29 cellular contexts compared by ENCODE assay signal in the genomic region with DNA sequence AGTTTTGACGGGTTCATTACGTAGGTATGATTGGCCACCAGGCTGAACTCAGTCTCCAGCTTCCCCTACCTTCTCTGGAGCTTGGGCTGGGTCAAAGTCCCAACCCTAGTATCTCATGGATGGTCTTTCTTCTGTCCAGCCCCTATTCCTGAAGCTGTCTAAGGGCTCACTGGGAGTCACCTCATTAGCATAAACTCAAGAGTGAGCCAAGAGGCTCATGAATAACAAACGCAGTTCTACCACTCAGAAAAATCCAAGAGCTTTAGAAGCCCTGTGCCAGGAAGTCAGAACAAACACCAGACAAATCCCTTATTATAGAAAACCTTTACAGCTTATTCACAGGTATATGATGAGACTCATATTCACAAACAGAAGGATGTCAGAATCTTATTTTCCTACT.
"Had no signal": no experiment of that assay in that cellular context is flagged by ENCODE, and none has a peak within 500 bp of the region (broad histone marks: within the 10 kb centered on the region; RNA-seq: fewer than 3 reads in every experiment).

No MANE protein-coding gene starts in this region.

- ATAC-seq: activated CD4-positive, alpha-beta T cell treated with anti-CD3 and anti-CD28 coated beads for 36 hours; activated CD8-positive, alpha-beta memory T cell treated with anti-CD3 and anti-CD28 coated beads, Interleukin-2, amount 10 ng/mL, durations not matched to agents 7 days and 5 days; activated CD8-positive, alpha-beta T cell treated with anti-CD3 and anti-CD28 coated beads, Interleukin-2, amount 10 ng/mL, durations not matched to agents 7 days and 5 days; activated naive CD4-positive, alpha-beta T cell treated with anti-CD3 and anti-CD28 coated beads, Interleukin-2, amount 50 U/mL, for 72 hours; activated T-cell treated with anti-CD3 and anti-CD28 coated beads, Interleukin-2, amount 50 U/mL, for 72 hours; effector memory CD8-positive, alpha-beta T cell; foreskin keratinocyte; gastrocnemius medialis; heart left ventricle; T-helper 17 cell had no signal

- H3K36me3 ChIP-seq: ascending aorta, brain microvascular endothelial cell, esophagus muscularis mucosa, gastrocnemius medialis, heart left ventricle had no signal

- H3K9me3 ChIP-seq: ascending aorta, esophagus muscularis mucosa, gastrocnemius medialis, heart left ventricle had no signal

- H3K4me1 ChIP-seq: ascending aorta, esophagus muscularis mucosa, foreskin keratinocyte, gastrocnemius medialis, heart left ventricle had no signal

- H3K27ac ChIP-seq: ascending aorta, brain microvascular endothelial cell, coronary artery, esophagus muscularis mucosa, foreskin keratinocyte, gastrocnemius medialis, heart left ventricle had no signal

- DNase-seq: activated CD4-positive, alpha-beta memory T cell treated with anti-CD3 and anti-CD28 coated beads for 36 hours; activated CD4-positive, alpha-beta T cell treated with anti-CD3 and anti-CD28 coated beads for 36 hours; activated CD4-positive, alpha-beta T cell treated with anti-CD3 and anti-CD28 coated beads, Interleukin-2, amount 10 ng/mL, durations not matched to agents 24 days and 14 days; activated CD4-positive, CD25-positive, alpha-beta regulatory T cell; activated CD4-positive, CD25-positive, alpha-beta regulatory T cell treated with anti-CD3 and anti-CD28 coated beads, Interleukin-2, amount 50 U/mL, for 72 hours; activated CD8-positive, alpha-beta memory T cell treated with anti-CD3 and anti-CD28 coated beads, Interleukin-2, amount 10 ng/mL, durations not matched to agents 7 days and 5 days; activated CD8-positive, alpha-beta memory T cell treated with anti-CD3 and anti-CD28 coated beads, Interleukin-2, amount 50 U/mL, for 4 hours; activated CD8-positive, alpha-beta T cell treated with anti-CD3 and anti-CD28 coated beads, Interleukin-2, amount 10 ng/mL, durations not matched to agents 7 days and 5 days; activated gamma-delta T cell; activated naive CD4-positive, alpha-beta T cell; activated naive CD4-positive, alpha-beta T cell treated with anti-CD3 and anti-CD28 coated beads, Interleukin-2, amount 10 ng/mL, durations not matched to agents 7 days and 5 days; activated naive CD8-positive, alpha-beta T cell treated with anti-CD3 and anti-CD28 coated beads, Interleukin-2, amount 10 ng/mL, durations not matched to agents 7 days and 5 days; activated T-cell treated with anti-CD3 and anti-CD28 coated beads, Interleukin-2, amount 50 U/mL, for 24 hours; activated T-cell treated with anti-CD3 and anti-CD28 coated beads, Interleukin-2, amount 50 U/mL, for 72 hours; brain microvascular endothelial cell; effector CD4-positive, alpha-beta T cell; effector memory CD8-positive, alpha-beta T cell; erythroblast; foreskin keratinocyte; gastrocnemius medialis; glutamatergic neuron; heart left ventricle; T-helper 1 cell; T-helper 17 cell; T1000 had no signal

- H3K27me3 ChIP-seq: ascending aorta, brain microvascular endothelial cell, esophagus muscularis mucosa, gastrocnemius medialis, heart left ventricle had no signal

- H3K4me3 ChIP-seq: ascending aorta, coronary artery, esophagus muscularis mucosa, gastrocnemius medialis, heart left ventricle had no signal
